In the genomic region with DNA sequence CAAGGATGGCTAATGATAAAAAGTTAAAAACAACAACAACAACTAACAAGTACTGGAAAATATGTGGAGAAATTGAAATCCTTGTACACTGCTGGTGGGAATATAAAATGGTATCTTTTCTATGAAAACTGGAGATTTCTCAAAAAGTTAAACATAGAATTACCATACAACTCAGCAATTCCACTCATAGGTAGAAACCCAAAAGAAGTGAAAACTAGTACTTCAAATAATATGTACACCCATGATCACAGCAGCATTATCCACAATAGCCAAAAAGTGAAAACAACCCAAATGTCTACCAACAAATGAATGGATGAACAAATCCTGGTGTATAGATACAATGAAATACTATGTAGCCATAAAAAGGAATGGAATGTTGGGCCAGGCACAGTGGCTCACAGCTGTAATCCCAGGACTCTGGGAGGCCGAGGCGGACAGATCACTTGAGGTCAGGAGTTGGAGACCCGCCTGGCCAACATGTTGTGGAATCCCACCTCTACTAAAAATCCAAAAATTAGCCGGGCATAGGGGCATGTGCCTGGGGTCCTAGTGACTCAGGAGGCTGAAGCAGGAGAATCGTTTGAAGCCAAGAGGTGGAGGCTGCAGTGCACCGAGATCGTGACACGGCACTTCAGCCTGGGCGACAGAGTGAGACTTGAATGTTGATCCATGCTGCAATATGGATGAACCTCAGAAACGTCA, we compare ENCODE assay signal across 1 cellular context.
TF ChIP-seq lines count a peak whose summit lies in the region.

No MANE protein-coding gene starts in this region.

TF ChIP-seq in endothelial cell of umbilical vein, 7 proteins besides CTCF, POLR2A, EP300 and RAD21 (continued from another document):
- TF ChIP-seq, protein P1, sequence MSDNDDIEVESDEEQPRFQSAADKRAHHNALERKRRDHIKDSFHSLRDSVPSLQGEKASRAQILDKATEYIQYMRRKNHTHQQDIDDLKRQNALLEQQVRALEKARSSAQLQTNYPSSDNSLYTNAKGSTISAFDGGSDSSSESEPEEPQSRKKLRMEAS (IDR thresholded peaks at IDR 0.05; ENCODE audit: insufficient read depth, insufficient read length), result no peak
